ENCODE assay signal across 8 cellular contexts in the genomic region with DNA sequence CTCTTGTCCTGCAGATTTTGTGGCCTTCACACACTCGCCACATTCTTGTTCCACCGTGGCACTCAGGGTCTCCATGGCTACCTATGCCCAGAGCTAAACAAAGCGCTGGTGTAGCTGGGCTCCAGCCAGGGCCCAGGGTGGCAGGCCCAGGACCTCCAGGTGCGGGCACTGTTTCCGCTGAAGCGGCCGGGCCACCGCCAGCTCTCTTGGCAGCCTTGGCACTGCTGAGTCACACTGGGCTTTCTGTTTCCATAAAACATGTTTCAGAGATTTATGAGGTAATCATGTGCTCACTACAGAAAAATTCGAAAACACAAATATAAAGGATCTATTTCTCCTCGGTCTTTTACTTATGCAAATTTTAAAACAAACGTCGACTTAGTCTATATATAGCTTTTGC. TPM values are rescaled to one million over a fixed set of nuclear protein-coding genes. Genes with fewer than 3 reads are reported as not detected.
DNase-seq lines count a peak whose midpoint lies in the region; ATAC-seq and TF ChIP-seq lines count a peak whose summit lies in the region.

No MANE protein-coding gene starts in this region.

- peak overlapping the region in 2 of 5 donors; percentile 25 to 27 for H3K27ac ChIP-seq in adrenal gland

- H3K4me3 ChIP-seq in AG10803 (ENCODE audit: low read length) (no peak overlapping the region), adrenal gland (no peak overlapping the region)

- no peaks in the 10 kb centered on the region for H3K9me3 ChIP-seq in adrenal gland (replicated peaks in 1 of 3)

- 25 to 48% (median 41%) methylated on average over 11 to 12 of the region's 12 CpGs for WGBS in adrenal gland, 4 donors

- TF ChIP-seq CTCF in AG10803 (conservative IDR thresholded peaks at IDR 0.05; ENCODE audit: low read length) (no peak), adrenal gland (IDR thresholded peaks at IDR 0.05) (no peak)

- H3K27me3 ChIP-seq in adrenal gland: no peaks in the 10 kb centered on the region

- no peaks in the 10 kb centered on the region for H3K36me3 ChIP-seq in adrenal gland (replicated peaks in 1 of 2)

- TF ChIP-seq POLR2A in adrenal gland (IDR thresholded peaks at IDR 0.05): no peak

- peaks cover 17 to 18% of the 10 kb centered on the region in 2 donors for H3K4me1 ChIP-seq in adrenal gland (replicated peaks in 1 of 2)

- intact Hi-C loops in adrenal gland (cut with DNase I): no loop called here

- peak; percentile 47 for DNase-seq in AG10803 (ENCODE audit: low read depth)
- peak; percentile 40 for DNase-seq in HPDE6-E6E7 (ENCODE audit: extremely low spot score)
- DNase-seq in adrenal gland: peak; percentile 78 to 91 (median 88)
- peak; percentile 85 for DNase-seq in kidney tubule cell (ENCODE audit: low spot score)
- no peak for DNase-seq in T-helper 9 cell
- no peak for DNase-seq in NCI-H187 treated with DMSO at 0.1 percent for 48 hours (lab: John Stamatoyannopoulos, UW)
- no peak for DNase-seq in CD1c-positive myeloid dendritic cell (ENCODE audit: extremely low spot score)

- ATAC-seq in GM21447 (IDR thresholded peaks at IDR 0.05; ENCODE audit: unreplicated experiment): no peak

RNA-seq across cellular contexts. Expression of a gene that starts 51.3 kb away (rescaled TPM):
- under 1 TPM in 2 of 8 donors, not detected in 6; 0.15 to 0.29 TPM for total RNA-seq in adrenal gland
- polyA plus RNA-seq in adrenal gland: under 1 TPM in 2 of 3 donors, not detected in 1; 0.10 to 0.32 TPM

Comparison
In these comparisons a context has a peak if more than half of its experiments do, and no peak if none do; other contexts are left out.
1. DNase-seq: peak in AG10803 (single experiment), HPDE6-E6E7 (single experiment), adrenal gland (7 of 7) and kidney tubule cell (single experiment); none in T-helper 9 cell (single experiment), NCI-H187 treated with DMSO at 0.1 percent for 48 hours (single experiment) and CD1c-positive myeloid dendritic cell (single experiment).